Comparison of ENCODE assay signal across 1 cellular context in the genomic region with DNA sequence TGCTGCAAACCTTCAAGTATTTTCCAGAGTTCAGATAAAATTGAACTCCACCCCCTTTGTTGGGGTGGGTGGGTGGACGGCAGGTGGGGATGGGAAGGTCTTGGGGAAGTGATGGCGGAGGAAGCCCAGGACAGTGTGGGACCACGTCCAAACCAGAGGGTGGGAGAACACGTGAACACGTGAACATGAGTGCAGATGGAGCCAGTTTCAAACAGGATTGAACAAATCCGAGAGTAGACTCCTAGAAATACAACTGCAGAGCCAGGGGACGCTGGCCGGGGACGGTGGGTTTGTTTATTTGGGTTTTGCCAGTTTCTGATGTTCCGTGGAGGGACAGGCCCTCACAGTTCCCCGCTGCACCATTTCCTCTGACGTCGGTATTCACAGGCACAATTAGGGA.
TF ChIP-seq lines count a peak whose summit lies in the region.

No MANE protein-coding gene starts in this region.

TF ChIP-seq in WTC11, 78 proteins besides CTCF, POLR2A, EP300 and RAD21 (continued from another document):
- TF ChIP-seq, protein P1, sequence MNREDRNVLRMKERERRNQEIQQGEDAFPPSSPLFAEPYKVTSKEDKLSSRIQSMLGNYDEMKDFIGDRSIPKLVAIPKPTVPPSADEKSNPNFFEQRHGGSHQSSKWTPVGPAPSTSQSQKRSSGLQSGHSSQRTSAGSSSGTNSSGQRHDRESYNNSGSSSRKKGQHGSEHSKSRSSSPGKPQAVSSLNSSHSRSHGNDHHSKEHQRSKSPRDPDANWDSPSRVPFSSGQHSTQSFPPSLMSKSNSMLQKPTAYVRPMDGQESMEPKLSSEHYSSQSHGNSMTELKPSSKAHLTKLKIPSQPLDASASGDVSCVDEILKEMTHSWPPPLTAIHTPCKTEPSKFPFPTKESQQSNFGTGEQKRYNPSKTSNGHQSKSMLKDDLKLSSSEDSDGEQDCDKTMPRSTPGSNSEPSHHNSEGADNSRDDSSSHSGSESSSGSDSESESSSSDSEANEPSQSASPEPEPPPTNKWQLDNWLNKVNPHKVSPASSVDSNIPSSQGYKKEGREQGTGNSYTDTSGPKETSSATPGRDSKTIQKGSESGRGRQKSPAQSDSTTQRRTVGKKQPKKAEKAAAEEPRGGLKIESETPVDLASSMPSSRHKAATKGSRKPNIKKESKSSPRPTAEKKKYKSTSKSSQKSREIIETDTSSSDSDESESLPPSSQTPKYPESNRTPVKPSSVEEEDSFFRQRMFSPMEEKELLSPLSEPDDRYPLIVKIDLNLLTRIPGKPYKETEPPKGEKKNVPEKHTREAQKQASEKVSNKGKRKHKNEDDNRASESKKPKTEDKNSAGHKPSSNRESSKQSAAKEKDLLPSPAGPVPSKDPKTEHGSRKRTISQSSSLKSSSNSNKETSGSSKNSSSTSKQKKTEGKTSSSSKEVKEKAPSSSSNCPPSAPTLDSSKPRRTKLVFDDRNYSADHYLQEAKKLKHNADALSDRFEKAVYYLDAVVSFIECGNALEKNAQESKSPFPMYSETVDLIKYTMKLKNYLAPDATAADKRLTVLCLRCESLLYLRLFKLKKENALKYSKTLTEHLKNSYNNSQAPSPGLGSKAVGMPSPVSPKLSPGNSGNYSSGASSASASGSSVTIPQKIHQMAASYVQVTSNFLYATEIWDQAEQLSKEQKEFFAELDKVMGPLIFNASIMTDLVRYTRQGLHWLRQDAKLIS (CRISPR knock-in tag; IDR thresholded peaks at IDR 0.05; ENCODE audit: borderline replicate concordance): no peak
- TF ChIP-seq, protein P2, sequence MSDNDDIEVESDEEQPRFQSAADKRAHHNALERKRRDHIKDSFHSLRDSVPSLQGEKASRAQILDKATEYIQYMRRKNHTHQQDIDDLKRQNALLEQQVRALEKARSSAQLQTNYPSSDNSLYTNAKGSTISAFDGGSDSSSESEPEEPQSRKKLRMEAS (CRISPR knock-in tag; IDR thresholded peaks at IDR 0.05): no peak
- TF ChIP-seq TP53 (CRISPR knock-in tag; IDR thresholded peaks at IDR 0.05) (no peak), EMX1 (CRISPR knock-in tag; IDR thresholded peaks at IDR 0.05) (no peak), ATF6 (CRISPR knock-in tag; IDR thresholded peaks at IDR 0.05) (no peak), ZNF232 (CRISPR knock-in tag; IDR thresholded peaks at IDR 0.05) (no peak)
